Comparison of ENCODE assay signal across 8 cellular contexts in the genomic region with DNA sequence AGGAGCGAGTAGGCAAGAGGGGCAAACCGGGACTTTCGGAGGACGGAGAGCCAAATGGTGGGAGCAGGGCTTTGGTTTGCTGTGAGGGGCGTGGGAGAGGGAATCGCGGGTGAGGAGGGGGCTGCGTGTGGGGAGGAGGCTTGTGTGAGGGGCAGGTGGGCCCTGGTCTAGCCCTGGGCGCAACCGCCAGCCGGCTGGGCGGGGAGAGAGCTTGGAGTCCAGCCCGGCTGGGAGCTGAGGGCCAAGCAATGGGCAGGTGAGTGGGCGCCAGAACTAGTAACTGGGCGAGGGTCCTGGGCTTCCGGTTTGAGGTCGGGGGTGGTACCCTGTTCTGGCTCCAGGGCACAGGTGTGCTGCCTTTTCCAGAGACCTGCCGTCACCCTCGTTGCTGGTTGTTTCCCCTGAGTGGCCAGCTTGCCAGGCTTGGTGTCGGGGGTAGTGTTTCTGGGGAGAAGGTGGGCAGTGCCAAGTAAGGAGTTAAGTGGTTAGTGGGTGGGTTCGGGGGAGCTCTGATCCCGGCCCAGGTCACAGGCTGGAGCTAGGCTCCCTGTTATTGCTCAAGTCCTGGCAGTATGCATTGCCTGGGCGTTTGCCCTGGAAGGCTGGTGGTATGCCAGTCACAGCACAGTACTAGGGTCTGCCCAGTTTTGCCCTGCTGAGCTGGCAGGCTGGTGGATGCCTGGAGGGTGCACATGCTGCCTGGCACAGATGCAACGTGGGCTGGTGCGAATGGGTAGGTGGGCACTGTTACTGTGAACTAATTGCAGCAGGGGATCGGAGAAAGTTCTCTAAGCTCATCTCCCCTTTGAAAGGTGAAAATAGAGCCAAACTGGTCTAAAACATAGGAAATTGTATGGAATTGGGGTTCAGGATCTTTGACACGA. TPM values are rescaled to one million over a fixed set of nuclear protein-coding genes. Genes with fewer than 3 reads are reported as not detected.
A peak's percentile ranks its signal among the peaks of the same experiment; 100 is the strongest.
DNase-seq lines count a peak whose midpoint lies in the region; ATAC-seq, FAIRE-seq and TF ChIP-seq lines count a peak whose summit lies in the region.

No MANE protein-coding gene starts in this region.

- H3K4me2 ChIP-seq in BLaER1 (peak overlapping the region; percentile 99), fibroblast of lung (ENCODE audit: extremely low read depth, insufficient read depth, low read length) (peak overlapping the region; percentile 99)

- peak overlapping the region; percentile 95 for H2AFZ ChIP-seq in fibroblast of lung (ENCODE audit: low read length)

- H3K36me3 Mint-ChIP-seq in activated CD8-positive, alpha-beta T cell treated with anti-CD3 and anti-CD28 coated beads, Interleukin-2, amount 10 ng/mL, durations not matched to agents 7 days and 5 days (ENCODE audit: low read depth): no peaks in the 10 kb centered on the region
- no peaks in the 10 kb centered on the region for H3K36me3 Mint-ChIP-seq in natural killer cell treated with Interleukin-12 subunit alpha and Interleukin-12 subunit beta and Interleukin-15 and Interleukin-18, amount 100 ng/mL, for 72 hours

- no peak for TF ChIP-seq CTCF in fibroblast of lung (conservative IDR thresholded peaks at IDR 0.05 in 1 of 2, IDR thresholded peaks at IDR 0.05 in 1 of 2; ENCODE audit: low read depth in 1 of 2, low read length in 2 of 2)

- POLR2A ChIA-PET in activated CD8-positive, alpha-beta T cell treated with anti-CD3 and anti-CD28 coated beads, Interleukin-2, amount 10 ng/mL, durations not matched to agents 7 days and 5 days (lab: Charles Lee): interaction anchor here (0.5 to 1.8 kb wide), 5 partner anchors 12 to 222 kb away, joined by 3 to 8 read pairs (median 3); partner anchors contain the start of genes GSTZ1 and POMT2

- H3K27ac ChIP-seq in BLaER1: peak overlapping the region; percentile 81
- H3K27ac ChIP-seq in fibroblast of lung (ENCODE audit: insufficient read depth, low read length): peak overlapping the region; percentile 96

- peak; percentile 5 for ATAC-seq in activated CD8-positive, alpha-beta T cell treated with anti-CD3 and anti-CD28 coated beads, Interleukin-2, amount 10 ng/mL, durations not matched to agents 7 days and 5 days
- ATAC-seq in natural killer cell treated with Interleukin-12 subunit alpha and Interleukin-12 subunit beta and Interleukin-15 and Interleukin-18, amount 100 ng/mL, for 72 hours: no peak

- H3K4me3 ChIP-seq in BLaER1: peak overlapping the region; percentile 84
- H3K4me3 ChIP-seq in fibroblast of lung (replicated peaks in 1 of 4; ENCODE audit: control extremely low read depth in 1 of 4, insufficient read depth in 1 of 4, low read depth in 3 of 4, low read length in 4 of 4): peak overlapping the region; percentile 80 to 99 (median 94)

- DNase-seq in HT-29 (ENCODE audit: low spot score) (peak; percentile 5), fibroblast of lung (ENCODE audit: low read depth in 2 of 2) (no peak), urothelium cell line (ENCODE audit: low spot score) (peak; percentile 41), NCI-H226 (no peak), amniotic stem cell (lab: John Stamatoyannopoulos, UW) (no peak)
- DNase-seq in activated CD8-positive, alpha-beta T cell treated with anti-CD3 and anti-CD28 coated beads, Interleukin-2, amount 10 ng/mL, durations not matched to agents 7 days and 5 days: peak; percentile 31
- DNase-seq in natural killer cell treated with Interleukin-12 subunit alpha and Interleukin-12 subunit beta and Interleukin-15 and Interleukin-18, amount 100 ng/mL, for 72 hours (ENCODE audit: low spot score): no peak

- FAIRE-seq in urothelium cell line (lab: Jason Lieb, UNC): no peak

- H3K9ac ChIP-seq in BLaER1: peak overlapping the region; percentile 87
- peak overlapping the region; percentile 94 for H3K9ac ChIP-seq in fibroblast of lung (ENCODE audit: insufficient read depth, low read length)

- H3K27me3 ChIP-seq in BLaER1: no peaks in the 10 kb centered on the region
- no peaks in the 10 kb centered on the region for H3K27me3 ChIP-seq in fibroblast of lung (ENCODE audit: control insufficient read depth, insufficient read depth, low read length)

- no peaks in the 10 kb centered on the region for H3K9me3 Mint-ChIP-seq in activated CD8-positive, alpha-beta T cell treated with anti-CD3 and anti-CD28 coated beads, Interleukin-2, amount 10 ng/mL, durations not matched to agents 7 days and 5 days (ENCODE audit: insufficient read depth)
- no peaks in the 10 kb centered on the region for H3K9me3 Mint-ChIP-seq in natural killer cell treated with Interleukin-12 subunit alpha and Interleukin-12 subunit beta and Interleukin-15 and Interleukin-18, amount 100 ng/mL, for 72 hours

- CTCF ChIA-PET in activated CD8-positive, alpha-beta T cell treated with anti-CD3 and anti-CD28 coated beads, Interleukin-2, amount 10 ng/mL, durations not matched to agents 7 days and 5 days (lab: Charles Lee): interaction anchor here (0.9 to 6.1 kb wide), 13 partner anchors 23 to 388 kb away, joined by 3 to 62 read pairs (median 4); no protein-coding TSS in a partner anchor

- H4K20me1 ChIP-seq in BLaER1: peaks cover 11% of the 10 kb centered on the region; the same call in 1 of the 2 replicates
- no peaks in the 10 kb centered on the region for H4K20me1 ChIP-seq in fibroblast of lung (ENCODE audit: control insufficient read depth, extremely low read depth, insufficient read depth, low read length)

- peak overlapping the region; percentile 84 for H3K4me3 Mint-ChIP-seq in activated CD8-positive, alpha-beta T cell treated with anti-CD3 and anti-CD28 coated beads, Interleukin-2, amount 10 ng/mL, durations not matched to agents 7 days and 5 days
- H3K4me3 Mint-ChIP-seq in natural killer cell treated with Interleukin-12 subunit alpha and Interleukin-12 subunit beta and Interleukin-15 and Interleukin-18, amount 100 ng/mL, for 72 hours: peak overlapping the region; percentile 95

- H3K36me3 ChIP-seq in BLaER1 (no peaks in the 10 kb centered on the region), fibroblast of lung (ENCODE audit: control insufficient read depth, insufficient read depth, low read length) (no peaks in the 10 kb centered on the region)

- H3K4me1 Mint-ChIP-seq in activated CD8-positive, alpha-beta T cell treated with anti-CD3 and anti-CD28 coated beads, Interleukin-2, amount 10 ng/mL, durations not matched to agents 7 days and 5 days (ENCODE audit: low read depth): peaks cover 31% of the 10 kb centered on the region
- peaks cover 27 to 40% of the 10 kb centered on the region in 2 donors for H3K4me1 Mint-ChIP-seq in natural killer cell treated with Interleukin-12 subunit alpha and Interleukin-12 subunit beta and Interleukin-15 and Interleukin-18, amount 100 ng/mL, for 72 hours (ENCODE audit: low read depth in 2 of 2)

- peaks cover under 1% of the 10 kb centered on the region for H3K27me3 Mint-ChIP-seq in activated CD8-positive, alpha-beta T cell treated with anti-CD3 and anti-CD28 coated beads, Interleukin-2, amount 10 ng/mL, durations not matched to agents 7 days and 5 days (ENCODE audit: low read depth)
- no peaks in the 10 kb centered on the region for H3K27me3 Mint-ChIP-seq in natural killer cell treated with Interleukin-12 subunit alpha and Interleukin-12 subunit beta and Interleukin-15 and Interleukin-18, amount 100 ng/mL, for 72 hours

- peak overlapping the region; percentile 93 for H3K27ac Mint-ChIP-seq in activated CD8-positive, alpha-beta T cell treated with anti-CD3 and anti-CD28 coated beads, Interleukin-2, amount 10 ng/mL, durations not matched to agents 7 days and 5 days
- H3K27ac Mint-ChIP-seq in natural killer cell treated with Interleukin-12 subunit alpha and Interleukin-12 subunit beta and Interleukin-15 and Interleukin-18, amount 100 ng/mL, for 72 hours: peak overlapping the region; percentile 86 to 90

- H3K9me3 ChIP-seq in BLaER1 (no peaks in the 10 kb centered on the region), fibroblast of lung (ENCODE audit: control insufficient read depth, insufficient read depth, low read depth, low read length) (no peaks in the 10 kb centered on the region)

- peaks cover 46% of the 10 kb centered on the region for H3K4me1 ChIP-seq in BLaER1
- peaks cover 13% of the 10 kb centered on the region for H3K4me1 ChIP-seq in fibroblast of lung (ENCODE audit: control insufficient read depth, extremely low read depth, insufficient read depth, low read length)

- peaks cover 7% of the 10 kb centered on the region for H3K79me2 ChIP-seq in fibroblast of lung (ENCODE audit: control insufficient read depth, insufficient read depth, low read length)

RNA-seq across cellular contexts. Expression of gene CIPC, which starts 0.7 kb away (rescaled TPM):
- total RNA-seq in HT-29 (2014; rRNA removed; shearing (Covaris generic)): 9.1 and 11.9 TPM in 2 replicates
- total RNA-seq in activated CD8-positive, alpha-beta T cell treated with anti-CD3 and anti-CD28 coated beads, Interleukin-2, amount 10 ng/mL, durations not matched to agents 7 days and 5 days: 10 to 100 TPM; 11.4 to 11.7 TPM
- 10.8 and 12.1 TPM in 2 replicates for total RNA-seq in fibroblast of lung
- polyA plus RNA-seq in fibroblast of lung: 8.9 and 12.8 TPM in 2 replicates
- 4.8 and 7.4 TPM in 2 replicates for polyA plus RNA-seq in fibroblast of lung (2012)
- 9.5 and 11.5 TPM in 2 replicates for polyA minus RNA-seq in fibroblast of lung (ENCODE audit: low replicate concordance)
- 10 to 100 TPM; 11.8 to 19.6 TPM for total RNA-seq in natural killer cell treated with Interleukin-12 subunit alpha and Interleukin-12 subunit beta and Interleukin-15 and Interleukin-18, amount 100 ng/mL, for 72 hours

RNA-seq across cellular contexts. Expression of gene ZDHHC22, which starts 42.9 kb away (rescaled TPM):
- total RNA-seq in HT-29 (2014; rRNA removed; shearing (Covaris generic)): not detected in 2 replicates
- total RNA-seq in activated CD8-positive, alpha-beta T cell treated with anti-CD3 and anti-CD28 coated beads, Interleukin-2, amount 10 ng/mL, durations not matched to agents 7 days and 5 days: not detected
- not detected in 2 replicates for total RNA-seq in fibroblast of lung
- not detected in 2 replicates for polyA plus RNA-seq in fibroblast of lung
- not detected in 2 replicates for polyA plus RNA-seq in fibroblast of lung (2012)
- polyA minus RNA-seq in fibroblast of lung (ENCODE audit: low replicate concordance): not detected in 2 replicates
- total RNA-seq in natural killer cell treated with Interleukin-12 subunit alpha and Interleukin-12 subunit beta and Interleukin-15 and Interleukin-18, amount 100 ng/mL, for 72 hours: not detected

Comparison
In these comparisons a context has a peak if more than half of its experiments do, and no peak if none do; other contexts are left out.
1. DNase-seq: peak in HT-29 (single experiment), activated CD8-positive, alpha-beta T cell treated with anti-CD3 and anti-CD28 coated beads, Interleukin-2, amount 10 ng/mL, durations not matched to agents 7 days and 5 days (single experiment) and urothelium cell line (single experiment); none in fibroblast of lung (0 of 2), natural killer cell treated with Interleukin-12 subunit alpha and Interleukin-12 subunit beta and Interleukin-15 and Interleukin-18, amount 100 ng/mL, for 72 hours (single experiment), NCI-H226 (single experiment) and amniotic stem cell (single experiment).